In genomic region chr11:120714448-120714847, GRCh38 we compare ENCODE assay signal across 1 cellular context.
TF ChIP-seq lines count a peak whose summit lies in the region.

No MANE protein-coding gene starts in this region.

TF ChIP-seq in GM12878, 131 proteins besides CTCF, POLR2A, EP300 and RAD21 (continued from another document):
- TF ChIP-seq ETV6 (conservative IDR thresholded peaks at IDR 0.05 in 1 of 2, IDR thresholded peaks at IDR 0.05 in 1 of 2; ENCODE audit: borderline replicate concordance in 1 of 2, low read depth in 1 of 2) = no peak
- TF ChIP-seq ZNF24 (IDR thresholded peaks at IDR 0.05) = no peak
- no peak for TF ChIP-seq FOXK2 (IDR thresholded peaks at IDR 0.05)
- no peak for TF ChIP-seq CHD4 (IDR thresholded peaks at IDR 0.05)
- no peak for TF ChIP-seq PRDM15 (CRISPR knock-in tag; IDR thresholded peaks at IDR 0.05)
